8 cellular contexts compared by ENCODE assay signal in genomic region chr7:103571591-103571990, GRCh38.
"Had no signal": no experiment of that assay in that cellular context is flagged by ENCODE, and none has a peak within 500 bp of the region (broad histone marks: within the 10 kb centered on the region; RNA-seq: fewer than 3 reads in every experiment).

No MANE protein-coding gene starts in this region.

- H3K27ac ChIP-seq: GM23248, HL-60 had no signal

- H3K9me3 ChIP-seq: HAP-1 had no signal

- DNase-seq: GM23248, GOT3, H7, HFFc6, KBM-7 had no signal

- H3K36me3 ChIP-seq: HAP-1 had no signal

- H3K9ac ChIP-seq: GM23248 had no signal

- ATAC-seq: HCT116 had no signal

- H3K4me3 ChIP-seq: GM23248, HAP-1 had no signal

- H2AFZ ChIP-seq: GM23248 had no signal
